Comparison of ENCODE assay signal across 13 cellular contexts in the genomic region with DNA sequence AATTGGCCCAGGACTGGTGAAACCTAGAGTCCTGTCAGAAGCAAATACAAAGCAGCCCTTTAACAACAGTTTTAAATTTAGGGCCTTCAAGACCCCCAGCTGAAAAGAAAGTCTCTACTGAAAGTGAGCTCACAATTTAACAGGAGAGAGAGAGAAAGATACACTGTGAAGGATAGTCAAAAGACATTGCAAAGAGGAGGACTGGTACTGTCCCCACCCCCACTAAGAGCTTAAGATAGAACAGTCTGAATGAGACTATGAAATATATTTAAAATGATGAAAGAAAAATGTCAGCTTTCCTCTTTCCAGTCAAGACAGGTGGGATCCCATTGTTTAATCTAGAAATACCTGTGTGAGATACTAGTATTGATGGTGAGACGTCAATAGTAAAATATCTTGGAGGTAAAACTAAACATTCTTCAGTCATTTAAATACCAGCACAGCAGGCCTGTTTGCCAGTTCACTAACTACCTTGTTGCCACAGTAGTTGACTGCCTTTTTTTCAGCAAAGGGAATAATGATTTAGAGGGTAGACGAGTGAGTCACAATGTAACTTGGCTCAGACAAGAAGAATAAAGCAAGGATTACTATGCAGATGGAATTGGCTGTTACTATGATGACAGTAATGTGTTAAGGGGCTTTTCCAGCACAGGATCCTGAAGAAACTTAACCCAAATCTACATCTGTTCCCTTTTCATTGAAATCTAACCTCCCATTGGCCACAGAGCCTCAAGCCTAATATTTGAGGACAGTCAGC. TPM values are rescaled to one million over a fixed set of nuclear protein-coding genes. Genes with fewer than 3 reads are reported as not detected.
DNase-seq lines count a peak whose midpoint lies in the region; ATAC-seq, FAIRE-seq and TF ChIP-seq lines count a peak whose summit lies in the region.
"Had no signal": no experiment of that assay in that cellular context is flagged by ENCODE, and none has a peak within 500 bp of the region (broad histone marks: within the 10 kb centered on the region; RNA-seq: fewer than 3 reads in every experiment).

No MANE protein-coding gene starts in this region.

- no peak overlapping the region for H3K9ac ChIP-seq in H1 (replicated peaks in 1 of 4; ENCODE audit: extremely low read depth in 1 of 4, low read depth in 3 of 4, low read length in 3 of 4)

- peak overlapping the region in 1 of 2 experiments; percentile 12; a peak in 2 of 4 replicates for H3K4me2 ChIP-seq in H1 (ENCODE audit: insufficient read depth in 1 of 2, low read depth in 2 of 2, low read length in 2 of 2)

- H4K20me1 ChIP-seq in H1 (replicated peaks in 1 of 2; ENCODE audit: control insufficient read depth in 1 of 2, insufficient read depth in 2 of 2, low read length in 2 of 2): peaks cover 0 to 1% of the 10 kb centered on the region in 2 experiments

- H3K36me3 ChIP-seq in H1 (ENCODE audit: control insufficient read depth in 2 of 4, insufficient read depth in 4 of 4, low read length in 3 of 4): peaks cover 5 to 14% (median 11%) of the 10 kb centered on the region in 4 experiments; a peak in 5 of 8 replicates
- peaks cover 81% of the 10 kb centered on the region for H3K36me3 ChIP-seq in mesodermal cell (ENCODE audit: control insufficient read depth, insufficient read depth, low read length)

- H3K23me2 ChIP-seq in H1 (ENCODE audit: low read depth, low read length): no peaks in the 10 kb centered on the region

- H3K23ac ChIP-seq in H1 (ENCODE audit: insufficient read length): no peak overlapping the region

- no peak for FAIRE-seq in H1 (lab: Jason Lieb, UNC)
- FAIRE-seq: keratinocyte had no signal

- H3K14ac ChIP-seq in H1 (ENCODE audit: insufficient read length): no peak overlapping the region

- no peaks in the 10 kb centered on the region for H3K27me3 ChIP-seq in H1 (replicated peaks in 1 of 4; ENCODE audit: control insufficient read depth in 3 of 4, extremely low read depth in 1 of 4, insufficient read depth in 3 of 4, low read length in 3 of 4)

- H4K91ac ChIP-seq in H1 (replicated peaks; ENCODE audit: insufficient read length, low read length): no peak overlapping the region

- in situ Hi-C loops in Caki2 (cut with HindIII; ENCODE audit: low pct_unique_long_range_greater_than_20kb, low sequenced_read_pairs): no loop called here

- TF ChIP-seq RAD21 in H1 (IDR thresholded peaks at IDR 0.05 in 1 of 2, conservative IDR thresholded peaks at IDR 0.05 in 1 of 2; ENCODE audit: low read depth in 2 of 2, low read length in 2 of 2): no peak

- H3K9me3 ChIP-seq in H1 (ENCODE audit: insufficient read depth in 2 of 2, low read depth in 1 of 2, low read length in 1 of 2) (no peaks in the 10 kb centered on the region), mesodermal cell (ENCODE audit: control insufficient read depth, low read length) (no peaks in the 10 kb centered on the region)
- H3K9me3 ChIP-seq: HAP-1 had no signal

- no peak overlapping the region for H2BK15ac ChIP-seq in H1 (ENCODE audit: low read length)

- DNase-seq in Caki2 (ENCODE audit: low read depth) (peak; percentile 29), NCI-H446 treated with DMSO at 0.1 percent for 48 hours (lab: John Stamatoyannopoulos, UW) (peak; percentile 30), H1 (ENCODE audit: low read depth in 1 of 2, low spot score in 2 of 2) (peak in 1 of 2 experiments; percentile 29), NCI-H1436 treated with DMSO at 0.1 percent for 48 hours (lab: John Stamatoyannopoulos, UW) (no peak), NCI-H128 (lab: John Stamatoyannopoulos, UW; ENCODE audit: unreplicated experiment) (no peak), occipital lobe (lab: John Stamatoyannopoulos, UW) (no peak)
- DNase-seq: activated naive CD8-positive, alpha-beta T cell treated with anti-CD3 and anti-CD28 coated beads, Interleukin-2, amount 50 U/mL, for 24 hours; CD4-positive, CD25-positive, alpha-beta regulatory T cell; Karpas-422 had no signal

- H2BK120ac ChIP-seq in H1 (replicated peaks; ENCODE audit: low read depth, low read length): no peak overlapping the region

- H3K27ac ChIP-seq in H1 (ENCODE audit: low read depth, low read length) (no peak overlapping the region), mesodermal cell (ENCODE audit: low read depth, low read length, severe bottlenecking) (peak overlapping the region; percentile 0)

- H2BK12ac ChIP-seq in H1 (ENCODE audit: low read depth, low read length): no peak overlapping the region

- WGBS in H1 (ENCODE audit: extremely low coverage in 1 of 2, insufficient coverage in 1 of 2, insufficient read length in 1 of 2, insufficient replicate concordance in 2 of 2, low coverage in 1 of 2, low lambda C conversion rate in 2 of 2, missing lambda C conversion rate in 1 of 2), 2 experiments: 12% methylated on average over 2 of the region's 2 CpGs; no CpG with 5 or more reads in 1 of the 2 experiments
- WGBS in mesodermal cell (ENCODE audit: insufficient coverage in 2 of 2), 2 experiments: 17 to 71% methylated on average over 1 of the region's 2 CpGs

- no peak overlapping the region for H3K56ac ChIP-seq in H1 (replicated peaks; ENCODE audit: insufficient read length, low read depth, low read length)

- no peak overlapping the region for H2BK5ac ChIP-seq in H1 (ENCODE audit: low read depth, low read length)

- no peak overlapping the region for H2BK20ac ChIP-seq in H1 (ENCODE audit: low read length)

- no peak overlapping the region for H3K18ac ChIP-seq in H1 (ENCODE audit: extremely low read depth, low read length)

- H4K8ac ChIP-seq in H1 (ENCODE audit: extremely low read depth, insufficient read depth, low read length): no peak overlapping the region

- CTCF ChIA-PET in H1 (lab: Charles Lee; ENCODE audit: partially characterized antibody): interaction anchor here (1.0 to 1.7 kb wide), 5 partner anchors 11 to 86 kb away, joined by 3 to 8 read pairs (median 3); no protein-coding TSS in a partner anchor

- POLR2A ChIA-PET in H1 (lab: Charles Lee; ENCODE audit: partially characterized antibody): interaction anchor here (0.7 to 1.5 kb wide), 5 partner anchors 9 to 94 kb away, joined by 3 to 4 read pairs (median 3); no protein-coding TSS in a partner anchor

- no peak overlapping the region for H2AFZ ChIP-seq in H1 (ENCODE audit: low read length)

- H3K4ac ChIP-seq in H1 (replicated peaks; ENCODE audit: insufficient read length, low read depth, low read length): no peak overlapping the region

- no peak for ATAC-seq in HG02938 (IDR thresholded peaks at IDR 0.05; ENCODE audit: unreplicated experiment)
- ATAC-seq: activated naive CD8-positive, alpha-beta T cell treated with anti-CD3 and anti-CD28 coated beads, Interleukin-2, amount 50 U/mL, for 24 hours had no signal

- TF ChIP-seq EP300 in H1 (IDR thresholded peaks at IDR 0.05; ENCODE audit: borderline replicate concordance in 1 of 2, low read depth in 2 of 2, low read length in 2 of 2): no peak

- no peaks in the 10 kb centered on the region for H3K79me1 ChIP-seq in H1 (ENCODE audit: low read depth, low read length)

- no peak overlapping the region for H2AK5ac ChIP-seq in H1 (ENCODE audit: low read depth, low read length)

- H3K4me1 ChIP-seq in H1 (replicated peaks in 1 of 4; ENCODE audit: control insufficient read depth in 3 of 4, insufficient read depth in 4 of 4, low read length in 3 of 4) (peaks cover 0 to 3% (median 1%) of the 10 kb centered on the region in 4 experiments; a peak in 3 of 7 replicates), mesodermal cell (ENCODE audit: control insufficient read depth, insufficient read depth, low read length, poor library complexity, severe bottlenecking) (peaks cover 5% of the 10 kb centered on the region)

- no peak overlapping the region for H4K5ac ChIP-seq in H1 (ENCODE audit: insufficient read length, low read depth, low read length)

- no peak for TF ChIP-seq POLR2A in H1 (IDR thresholded peaks at IDR 0.05; ENCODE audit: control extremely low read depth in 1 of 2, low read depth in 2 of 2, low read length in 2 of 2)

- H3K4me3 ChIP-seq in H1 (ENCODE audit: extremely low read depth in 1 of 4, insufficient read depth in 2 of 4, low read depth in 3 of 4, low read length in 4 of 4): peak overlapping the region in 1 of 4 experiments; percentile 10; a peak in 1 of 8 replicates
- no peak overlapping the region for H3K4me3 ChIP-seq in mesodermal cell (ENCODE audit: extremely low read depth, insufficient read depth, low read length, poor library complexity, severe bottlenecking)
- H3K4me3 ChIP-seq: HAP-1 had no signal

- TF ChIP-seq CTCF in H1 (IDR thresholded peaks at IDR 0.05; ENCODE audit: control extremely low read depth in 1 of 3, insufficient read depth in 1 of 3, low read depth in 1 of 3, low read length in 3 of 3): no peak

- H3K79me2 ChIP-seq in H1 (ENCODE audit: control insufficient read depth in 1 of 2, insufficient read depth in 2 of 2, low read length in 2 of 2): no peaks in the 10 kb centered on the region

TF ChIP-seq in H1, 55 proteins besides CTCF, POLR2A, EP300 and RAD21 (continues in another document):
- TF ChIP-seq NANOG (IDR thresholded peaks at IDR 0.05; ENCODE audit: insufficient read depth, low read depth, low read length, poor library complexity, severe bottlenecking): no peak
- peak; percentile 80; the same call in 1 of the 2 replicates for TF ChIP-seq JUND (IDR thresholded peaks at IDR 0.05; ENCODE audit: low read length)
- no peak for TF ChIP-seq GTF2F1 (IDR thresholded peaks at IDR 0.05; ENCODE audit: borderline replicate concordance, low read depth, low read length)
- no peak for TF ChIP-seq SP4 (IDR thresholded peaks at IDR 0.05; ENCODE audit: low read length)
- TF ChIP-seq TCF12 (IDR thresholded peaks at IDR 0.05; ENCODE audit: low read depth, low read length): no peak
- no peak for TF ChIP-seq BRCA1 (IDR thresholded peaks at IDR 0.05; ENCODE audit: low read depth, low read length)

RNA-seq across cellular contexts. Expression of a gene that starts 47.2 kb away (rescaled TPM):
- 0.17 TPM in 1 of 2 replicates, not detected in the other for total RNA-seq in Caki2 (2014; rRNA removed; shearing (Covaris generic); ENCODE audit: low replicate concordance)
- total RNA-seq in H1 (2021; fragmentation: NEBNext Ultra II Directional; extraction: Animal tissue kit (Norgen Biotek cat#: 25700)): 21.6 and 22.8 TPM in 2 replicates
- 17.5 and 21.8 TPM in 2 replicates for polyA plus RNA-seq in H1 (2011; rRNA removed)
- polyA plus RNA-seq in H1 (2011; cell fraction: cytosol; rRNA removed): 14.8 TPM
- 17.0 TPM for polyA plus RNA-seq in H1 (2011; cell fraction: nucleus; rRNA removed)
- 13.2 to 21.4 TPM (median 17.0 TPM) in 4 replicates for polyA plus RNA-seq in H1 (2012, experiment 1 of 2)
- 18.3 TPM for polyA plus RNA-seq in H1 (2012, experiment 2 of 2)
- polyA plus RNA-seq in H1 (2013, experiment 1 of 2): 10.4 TPM
- polyA plus RNA-seq in H1 (2013, experiment 2 of 2): 9.6 TPM
- polyA minus RNA-seq in H1 (2011; rRNA and poly(A)+ RNA removed): 16.7 and 18.6 TPM in 2 replicates
- polyA minus RNA-seq in H1 (2011; cell fraction: cytosol; rRNA and poly(A)+ RNA removed): 18.7 TPM
- polyA minus RNA-seq in H1 (2011; cell fraction: nucleus; rRNA and poly(A)+ RNA removed): 20.7 TPM
- polyA plus RNA-seq in mesodermal cell (2013, experiment 1 of 2): 56.3 TPM
- polyA plus RNA-seq in mesodermal cell (2013, experiment 2 of 2): 53.3 TPM
- 5.1 TPM for total RNA-seq in occipital lobe
- total RNA-seq: CD4-positive, CD25-positive, alpha-beta regulatory T cell had no signal

Comparison
In these comparisons a context has a peak if more than half of its experiments do, and no peak if none do; other contexts are left out.
1. DNase-seq: peak in Caki2 (single experiment) and NCI-H446 treated with DMSO at 0.1 percent for 48 hours (single experiment); none in NCI-H1436 treated with DMSO at 0.1 percent for 48 hours (single experiment), NCI-H128 (single experiment) and occipital lobe (single experiment).